ENCODE assay signal across 12 cellular contexts in the genomic region with DNA sequence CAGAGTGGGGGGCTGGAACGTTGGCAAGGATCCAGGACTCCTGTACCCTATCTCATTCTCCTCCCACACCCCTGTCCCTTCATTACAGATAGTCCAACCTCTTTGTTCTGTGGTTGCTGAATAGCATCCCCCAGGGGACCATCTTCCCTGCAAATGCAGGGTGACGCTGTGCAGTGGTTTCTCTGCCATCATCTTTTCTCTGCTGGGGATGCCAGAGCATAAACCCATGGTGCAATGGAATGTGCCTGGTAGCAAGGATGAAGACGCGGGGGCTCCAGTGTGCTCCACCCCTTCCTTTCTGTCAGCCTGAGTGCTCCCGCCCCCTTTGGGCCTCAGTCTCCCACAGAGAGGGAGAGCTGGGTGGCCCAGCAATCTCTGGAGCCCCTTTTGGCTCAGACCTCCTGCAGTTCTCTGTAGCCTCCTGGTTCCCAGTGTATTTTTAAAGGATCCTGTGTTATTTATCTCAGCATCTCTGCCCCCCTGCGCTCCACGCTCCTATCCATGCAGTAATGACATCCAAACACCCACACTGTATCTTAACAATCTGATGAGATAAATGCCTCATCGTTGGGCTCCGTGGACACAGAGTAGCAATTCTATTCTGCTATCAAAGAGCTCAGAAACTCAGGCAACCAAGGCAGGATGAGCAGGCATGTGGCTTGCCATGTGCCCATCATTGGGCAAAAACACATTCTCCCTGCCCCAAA.
DNase-seq lines count a peak whose midpoint lies in the region; ATAC-seq and TF ChIP-seq lines count a peak whose summit lies in the region.
"Had no signal": no experiment of that assay in that cellular context is flagged by ENCODE, and none has a peak within 500 bp of the region (broad histone marks: within the 10 kb centered on the region; RNA-seq: fewer than 3 reads in every experiment).

No MANE protein-coding gene starts in this region.

- H4K5ac ChIP-seq in IMR-90 (ENCODE audit: low read depth, low read length): peak overlapping the region; percentile 62

- H3K9me3 ChIP-seq in IMR-90 (ENCODE audit: control insufficient read depth, insufficient read depth, low read length) (no peaks in the 10 kb centered on the region), neuronal stem cell (replicated peaks in 1 of 2; ENCODE audit: control insufficient read depth in 2 of 2, insufficient read depth in 1 of 2, low read depth in 1 of 2, low read length in 2 of 2) (no peaks in the 10 kb centered on the region)
- no peaks in the 10 kb centered on the region for H3K9me3 ChIP-seq in naive thymus-derived CD4-positive, alpha-beta T cell (ENCODE audit: control insufficient read depth in 2 of 3, low read length in 3 of 3)

- H2BK5ac ChIP-seq in IMR-90 (ENCODE audit: low read depth, low read length, poor library complexity, severe bottlenecking) (peak overlapping the region; percentile 94), neuronal stem cell (ENCODE audit: low read length) (no peak overlapping the region)

- 71% methylated on average over 5 of the region's 9 CpGs; no CpG with 5 or more reads in 1 of the 2 experiments for WGBS in IMR-90 (ENCODE audit: extremely low coverage in 2 of 2, insufficient read length in 1 of 2), 2 experiments
- no CpG with 5 or more reads among the region's 9 CpGs for WGBS in neuronal stem cell (ENCODE audit: extremely low coverage in 2 of 2, insufficient read length in 2 of 2, insufficient replicate concordance in 1 of 2), 2 donors

- H3K4me3 ChIP-seq in ACC112 (ENCODE audit: low read depth, low read length): peak overlapping the region; percentile 11; the same call in 1 of the 2 replicates
- H3K4me3 ChIP-seq in IMR-90 (ENCODE audit: insufficient read depth, low read depth, low read length): no peak overlapping the region
- no peak overlapping the region for H3K4me3 ChIP-seq in coronary artery
- H3K4me3 ChIP-seq in neuronal stem cell (ENCODE audit: low read length in 2 of 2): no peak overlapping the region
- no peak overlapping the region for H3K4me3 ChIP-seq in naive thymus-derived CD4-positive, alpha-beta T cell (ENCODE audit: low read length)

- POLR2A ChIA-PET in IMR-90 (lab: Charles Lee; ENCODE audit: unreplicated experiment): no interaction called here
- POLR2A ChIA-PET in naive thymus-derived CD4-positive, alpha-beta T cell (lab: Charles Lee): no interaction called here

- BruUV-seq in IMR-90 (replicated peaks; lab: Mats Ljungman, UMichigan): no TSS peak

- no peaks in the 10 kb centered on the region for H3K27me3 ChIP-seq in ACC112 (ENCODE audit: insufficient read depth, low read length)
- H3K27me3 ChIP-seq in IMR-90 (ENCODE audit: control insufficient read depth, insufficient read depth, low read length): no peaks in the 10 kb centered on the region
- H3K27me3 ChIP-seq in neuronal stem cell (ENCODE audit: control insufficient read depth in 3 of 3, insufficient read depth in 3 of 3, low read depth in 1 of 3, low read length in 3 of 3): no peaks in the 10 kb centered on the region
- H3K27me3 ChIP-seq in naive thymus-derived CD4-positive, alpha-beta T cell (ENCODE audit: control insufficient read depth in 2 of 2, insufficient read depth in 2 of 2, low read length in 2 of 2): no peaks in the 10 kb centered on the region

- CTCF ChIA-PET in IMR-90 (lab: Yijun Ruan, JAX): interaction anchor here (0.9 kb wide), 1 partner anchor 14 kb away, joined by 4 read pairs; no protein-coding TSS in a partner anchor
- CTCF ChIA-PET in naive thymus-derived CD4-positive, alpha-beta T cell (lab: Charles Lee): no interaction called here

- H2AK5ac ChIP-seq in IMR-90 (ENCODE audit: low read depth, low read length): peak overlapping the region; percentile 97
- H2AK5ac ChIP-seq in neuronal stem cell (ENCODE audit: low read depth, low read length): peak overlapping the region; percentile 15

- dilution Hi-C loops in IMR-90 (cut with HindIII; ENCODE audit: low sequenced_read_pairs, unreplicated experiment): no loop called here

- peak overlapping the region; percentile 92 for H2BK15ac ChIP-seq in IMR-90 (ENCODE audit: low read depth, low read length)
- H2BK15ac ChIP-seq in neuronal stem cell (ENCODE audit: low read length): no peak overlapping the region

- no peaks in the 10 kb centered on the region for H4K20me1 ChIP-seq in IMR-90 (ENCODE audit: insufficient read depth, low read length)

- H3K23ac ChIP-seq in IMR-90 (ENCODE audit: low read depth, low read length) (peak overlapping the region; percentile 93), neuronal stem cell (ENCODE audit: low read depth, low read length, poor library complexity) (no peak overlapping the region)

- H2BK120ac ChIP-seq in IMR-90 (ENCODE audit: low read depth, low read length) (peak overlapping the region; percentile 99), neuronal stem cell (ENCODE audit: low read depth, low read length) (no peak overlapping the region)

- peak overlapping the region; percentile 89 for H3K14ac ChIP-seq in IMR-90 (replicated peaks; ENCODE audit: low read depth, low read length)
- no peak overlapping the region for H3K14ac ChIP-seq in neuronal stem cell (ENCODE audit: low read length)

- H3K4ac ChIP-seq in IMR-90 (ENCODE audit: low read depth, low read length) (peak overlapping the region; percentile 97), neuronal stem cell (ENCODE audit: low read length) (no peak overlapping the region)

- no peak overlapping the region for H3K27ac Mint-ChIP-seq in activated naive CD8-positive, alpha-beta T cell treated with anti-CD3 and anti-CD28 coated beads for 36 hours
- H3K27ac Mint-ChIP-seq in naive thymus-derived CD4-positive, alpha-beta T cell: no peak overlapping the region
- H3K27ac Mint-ChIP-seq: activated CD4-positive, alpha-beta T cell treated with anti-CD3 and anti-CD28 coated beads for 36 hours; T-helper 1 cell treated with Interleukin-12 subunit alpha and Interleukin-12 subunit beta and Interleukin-4 antibody, amounts not matched to agents 30 μg/mL and 1 μg/mL, for 36 hours had no signal

- H2AFZ ChIP-seq in ACC112 (ENCODE audit: low read length, unreplicated experiment) (no peak overlapping the region), IMR-90 (replicated peaks; ENCODE audit: low read length, poor library complexity) (peak overlapping the region; percentile 72), neuronal stem cell (ENCODE audit: low read length) (no peak overlapping the region)

- no peaks in the 10 kb centered on the region for H3K4me1 Mint-ChIP-seq in activated naive CD8-positive, alpha-beta T cell treated with anti-CD3 and anti-CD28 coated beads for 36 hours
- H3K4me1 Mint-ChIP-seq in naive thymus-derived CD4-positive, alpha-beta T cell: no peaks in the 10 kb centered on the region
- H3K4me1 Mint-ChIP-seq: activated CD4-positive, alpha-beta T cell treated with anti-CD3 and anti-CD28 coated beads for 36 hours had no signal

- no peak for DNase-seq in IMR-90
- no peak for DNase-seq in coronary artery (ENCODE audit: low spot score)
- DNase-seq in neuronal stem cell (ENCODE audit: low spot score): no peak
- no peak for DNase-seq in NCI-H1105 treated with DMSO at 0.1 percent for 48 hours (lab: John Stamatoyannopoulos, UW)
- DNase-seq in activated naive CD8-positive, alpha-beta T cell treated with anti-CD3 and anti-CD28 coated beads for 36 hours: no peak
- no peak for DNase-seq in naive thymus-derived CD4-positive, alpha-beta T cell
- DNase-seq: activated CD4-positive, alpha-beta T cell treated with anti-CD3 and anti-CD28 coated beads for 36 hours; NCI-H2227 treated with DMSO at 0.1 percent for 48 hours had no signal

- H2BK12ac ChIP-seq in neuronal stem cell (ENCODE audit: low read length): no peak overlapping the region

- H3K9me1 ChIP-seq in IMR-90 (ENCODE audit: insufficient read depth, low read length): peaks cover 66% of the 10 kb centered on the region

- H3K36me3 Mint-ChIP-seq in activated naive CD8-positive, alpha-beta T cell treated with anti-CD3 and anti-CD28 coated beads for 36 hours: no peaks in the 10 kb centered on the region
- H3K36me3 Mint-ChIP-seq in naive thymus-derived CD4-positive, alpha-beta T cell: no peaks in the 10 kb centered on the region

- no peaks in the 10 kb centered on the region for H3K27me3 Mint-ChIP-seq in activated naive CD8-positive, alpha-beta T cell treated with anti-CD3 and anti-CD28 coated beads for 36 hours
- H3K27me3 Mint-ChIP-seq in naive thymus-derived CD4-positive, alpha-beta T cell: peaks cover 0 to 11% (median 0%) of the 10 kb centered on the region in 5 donors
- H3K27me3 Mint-ChIP-seq: activated CD4-positive, alpha-beta T cell treated with anti-CD3 and anti-CD28 coated beads for 36 hours had no signal

- H3K9ac ChIP-seq in IMR-90 (ENCODE audit: low read depth, low read length) (peak overlapping the region; percentile 33), neuronal stem cell (ENCODE audit: low read depth, low read length, poor library complexity) (no peak overlapping the region)

- H4K91ac ChIP-seq in IMR-90 (ENCODE audit: insufficient read depth, low read depth, low read length) (peak overlapping the region; percentile 97), neuronal stem cell (ENCODE audit: low read depth, low read length, poor library complexity) (no peak overlapping the region)

- H3K4me1 ChIP-seq in ACC112 (ENCODE audit: control insufficient read depth, insufficient read depth, low read length, unreplicated experiment): peaks cover 79% of the 10 kb centered on the region
- H3K4me1 ChIP-seq in IMR-90 (ENCODE audit: control insufficient read depth, insufficient read depth, low read length): peaks cover 59% of the 10 kb centered on the region
- peaks cover 0 to 19% of the 10 kb centered on the region in 2 donors for H3K4me1 ChIP-seq in neuronal stem cell (ENCODE audit: control insufficient read depth in 2 of 2, insufficient read depth in 1 of 2, low read depth in 1 of 2, low read length in 2 of 2)
- H3K4me1 ChIP-seq in naive thymus-derived CD4-positive, alpha-beta T cell (ENCODE audit: control insufficient read depth in 2 of 2, insufficient read depth in 2 of 2, low read length in 2 of 2): no peaks in the 10 kb centered on the region

- H4K8ac ChIP-seq in IMR-90 (ENCODE audit: low read depth in 2 of 2, low read length in 2 of 2) (peak overlapping the region; percentile 84 to 90), neuronal stem cell (ENCODE audit: low read depth, low read length) (no peak overlapping the region)

- intact Hi-C loops in IMR-90 (cut with micrococcal nuclease): loop anchor here (5.0 kb wide), 1 partner anchor 83 kb away; no protein-coding TSS in a partner anchor
- intact Hi-C loops in naive thymus-derived CD4-positive, alpha-beta T cell (cut with micrococcal nuclease): no loop called here

- H2BK20ac ChIP-seq in IMR-90 (ENCODE audit: low read depth, low read length): peak overlapping the region; percentile 98

- no peaks in the 10 kb centered on the region for H3K9me3 Mint-ChIP-seq in activated naive CD8-positive, alpha-beta T cell treated with anti-CD3 and anti-CD28 coated beads for 36 hours
- H3K9me3 Mint-ChIP-seq in naive thymus-derived CD4-positive, alpha-beta T cell: peaks cover 0 to 2% (median 0%) of the 10 kb centered on the region in 11 donors
- H3K9me3 Mint-ChIP-seq: nephron; T-helper 1 cell treated with Interleukin-12 subunit alpha and Interleukin-12 subunit beta and Interleukin-4 antibody, amounts not matched to agents 30 μg/mL and 1 μg/mL, for 36 hours had no signal

- H3K27ac ChIP-seq in ACC112 (ENCODE audit: low read depth, low read length) (peak overlapping the region; percentile 94), IMR-90 (ENCODE audit: insufficient read depth, low read length) (peak overlapping the region; percentile 88), coronary artery (peak overlapping the region; percentile 40 to 84), neuronal stem cell (replicated peaks; ENCODE audit: low read length) (no peak overlapping the region)
- no peak overlapping the region for H3K27ac ChIP-seq in naive thymus-derived CD4-positive, alpha-beta T cell (ENCODE audit: low read depth, low read length)

- H3K36me3 ChIP-seq in ACC112 (ENCODE audit: insufficient read depth, low read length): no peaks in the 10 kb centered on the region
- H3K36me3 ChIP-seq in IMR-90 (ENCODE audit: control insufficient read depth, insufficient read depth, low read length): no peaks in the 10 kb centered on the region
- H3K36me3 ChIP-seq in neuronal stem cell (replicated peaks in 1 of 2; ENCODE audit: control insufficient read depth in 2 of 2, insufficient read depth in 2 of 2, low read length in 2 of 2): no peaks in the 10 kb centered on the region
- no peaks in the 10 kb centered on the region for H3K36me3 ChIP-seq in naive thymus-derived CD4-positive, alpha-beta T cell (ENCODE audit: control insufficient read depth in 2 of 3, insufficient read depth in 3 of 3, low read length in 3 of 3)

- H3K4me3 Mint-ChIP-seq in activated naive CD8-positive, alpha-beta T cell treated with anti-CD3 and anti-CD28 coated beads for 36 hours: no peak overlapping the region
- H3K4me3 Mint-ChIP-seq in naive thymus-derived CD4-positive, alpha-beta T cell: no peak overlapping the region
- H3K4me3 Mint-ChIP-seq: activated CD4-positive, alpha-beta T cell treated with anti-CD3 and anti-CD28 coated beads for 36 hours; nephron; T-helper 1 cell treated with Interleukin-12 subunit alpha and Interleukin-12 subunit beta and Interleukin-4 antibody, amounts not matched to agents 30 μg/mL and 1 μg/mL, for 36 hours had no signal

- peak overlapping the region; percentile 95 for H3K56ac ChIP-seq in IMR-90 (ENCODE audit: extremely low read depth, insufficient read depth, low read length)

- TF ChIP-seq POLR2A in IMR-90 (IDR thresholded peaks at IDR 0.05; ENCODE audit: low read depth, low read length): no peak

- no peaks in the 10 kb centered on the region for H3K79me2 ChIP-seq in ACC112 (ENCODE audit: control insufficient read depth, insufficient read depth, low read length, unreplicated experiment)

- H3K4me2 ChIP-seq in IMR-90 (ENCODE audit: low read depth, low read length) (peak overlapping the region; percentile 38; the same call in 1 of the 2 replicates), neuronal stem cell (ENCODE audit: insufficient read depth, low read length, poor library complexity, severe bottlenecking) (no peak overlapping the region)

- H2AK9ac ChIP-seq in IMR-90 (replicated peaks; ENCODE audit: low read depth, low read length, poor library complexity): peak overlapping the region; percentile 79

- ATAC-seq in IMR-90 (ENCODE audit: low read depth) (peak; percentile 6), GM18909 (IDR thresholded peaks at IDR 0.05; ENCODE audit: poor library complexity, unreplicated experiment) (no peak)
- no peak for ATAC-seq in naive thymus-derived CD4-positive, alpha-beta T cell
- ATAC-seq: activated CD4-positive, alpha-beta T cell treated with anti-CD3 and anti-CD28 coated beads for 36 hours had no signal

- H3K79me1 ChIP-seq in IMR-90 (ENCODE audit: low read depth in 1 of 2, low read length in 2 of 2): peaks cover 17 to 65% of the 10 kb centered on the region in 2 experiments; a peak in 3 of 4 replicates
- no peaks in the 10 kb centered on the region for H3K79me1 ChIP-seq in neuronal stem cell (ENCODE audit: low read depth, low read length)

- TF ChIP-seq RAD21 in IMR-90 (IDR thresholded peaks at IDR 0.05; ENCODE audit: low read length): no peak

- in situ Hi-C loops in IMR-90 (cut with MboI; ENCODE audit: low sequenced_read_pairs): no loop called here

- TF ChIP-seq CTCF in IMR-90 (conservative IDR thresholded peaks at IDR 0.05; ENCODE audit: low read depth, low read length) (no peak), coronary artery (IDR thresholded peaks at IDR 0.05) (no peak)

- peak overlapping the region; percentile 70 for H3K18ac ChIP-seq in IMR-90 (ENCODE audit: low read depth, low read length)
- no peak overlapping the region for H3K18ac ChIP-seq in neuronal stem cell (ENCODE audit: low read length)

Comparison
In these comparisons a context has a peak if more than half of its experiments do, and no peak if none do; other contexts are left out.
1. H3K27ac ChIP-seq: peak in ACC112 (single experiment), IMR-90 (single experiment) and coronary artery (2 of 2); none in neuronal stem cell (single experiment) and naive thymus-derived CD4-positive, alpha-beta T cell (single experiment).